13 cellular contexts compared by ENCODE assay signal in genomic region chr22:42949159-42949558, GRCh38.
A peak's percentile ranks its signal among the peaks of the same experiment; 100 is the strongest.
DNase-seq lines count a peak whose midpoint lies in the region; ATAC-seq and TF ChIP-seq lines count a peak whose summit lies in the region.
"Had no signal": no experiment of that assay in that cellular context is flagged by ENCODE, and none has a peak within 500 bp of the region (broad histone marks: within the 10 kb centered on the region; RNA-seq: fewer than 3 reads in every experiment).

No MANE protein-coding gene starts in this region.

- H3K14ac ChIP-seq in mesenchymal stem cell (ENCODE audit: low read length in 2 of 2) = peak overlapping the region in 1 of 2 experiments; percentile 12

- peak overlapping the region; percentile 15 for H3K27ac Mint-ChIP-seq in endodermal cell

- peaks cover 41% of the 10 kb centered on the region for H3K79me1 ChIP-seq in mesenchymal stem cell (replicated peaks; ENCODE audit: low read length, poor library complexity, severe bottlenecking)

- H3K4me1 ChIP-seq in endodermal cell (ENCODE audit: control insufficient read depth, insufficient read depth, low read length) (peaks cover 11% of the 10 kb centered on the region), mesenchymal stem cell (ENCODE audit: control insufficient read depth, insufficient read depth, low read depth, low read length) (peaks cover 31% of the 10 kb centered on the region), colonic mucosa (peaks cover 31% of the 10 kb centered on the region)

- intact Hi-C loops in colonic mucosa (cut with DNase I) = no loop called here

- H3K36me3 Mint-ChIP-seq in endodermal cell (ENCODE audit: low read depth) = peaks cover 10% of the 10 kb centered on the region

- peak overlapping the region in 1 of 2 experiments; percentile 28 for H3K4ac ChIP-seq in mesenchymal stem cell (ENCODE audit: low read depth in 1 of 2, low read length in 2 of 2)

- no peak overlapping the region for H3K9ac ChIP-seq in endodermal cell (ENCODE audit: extremely low read depth, low read length, poor library complexity, severe bottlenecking)
- peak overlapping the region; percentile 14 for H3K9ac ChIP-seq in mesenchymal stem cell (ENCODE audit: low read length)
- peak overlapping the region in 1 of 2 donors; percentile 15 for H3K9ac ChIP-seq in colonic mucosa (ENCODE audit: low read depth in 2 of 2, low read length in 2 of 2)

- H3K4me2 ChIP-seq in mesenchymal stem cell (ENCODE audit: low read length, poor library complexity, severe bottlenecking) = no peak overlapping the region

- no peak for ATAC-seq in GM21619 (IDR thresholded peaks at IDR 0.05; ENCODE audit: unreplicated experiment)

- peak; percentile 78 for DNase-seq in AG08395 (ENCODE audit: low spot score)
- peak; percentile 72 for DNase-seq in MG63
- DNase-seq in endodermal cell = no peak
- DNase-seq in mesenchymal stem cell = no peak
- DNase-seq in AML-193 (lab: John Stamatoyannopoulos, UW) = no peak
- DNase-seq in activated T-cell treated with anti-CD3 and anti-CD28 coated beads, Interleukin-2, amount 50 U/mL, for 1 hour = no peak
- no peak for DNase-seq in colonic mucosa
- DNase-seq: activated CD4-positive, CD25-positive, alpha-beta regulatory T cell treated with anti-CD3 and anti-CD28 coated beads, Interleukin-2, amount 50 U/mL, for 72 hours; activated effector memory CD4-positive, alpha-beta T cell treated with anti-CD3 and anti-CD28 coated beads, Interleukin-2, amount 50 U/mL, for 16 hours; lower lobe of right lung; stomach had no signal

- H2BK15ac ChIP-seq in mesenchymal stem cell (ENCODE audit: low read depth, poor library complexity, severe bottlenecking) = no peak overlapping the region

- H3K23ac ChIP-seq in mesenchymal stem cell (ENCODE audit: low read length in 2 of 2) = no peak overlapping the region

- TF ChIP-seq CTCF in endodermal cell (conservative IDR thresholded peaks at IDR 0.05) = no peak
- no peak for TF ChIP-seq CTCF in colonic mucosa (IDR thresholded peaks at IDR 0.05)

- H3K27ac ChIP-seq in endodermal cell (ENCODE audit: low read depth, low read length) (no peak overlapping the region), mesenchymal stem cell (ENCODE audit: low read length, poor library complexity, severe bottlenecking) (no peak overlapping the region), colonic mucosa (no peak overlapping the region)
- H3K27ac ChIP-seq: BLaER1 treated with 17β-estradiol and CSF1 and Interleukin-3, amounts not matched to agents 10 nM and 100 nM; lower lobe of right lung had no signal

- H3K4me1 Mint-ChIP-seq in endodermal cell = peaks cover 49% of the 10 kb centered on the region

- no peak overlapping the region for H3K4me3 ChIP-seq in MG63
- H3K4me3 ChIP-seq in endodermal cell (ENCODE audit: low read length) = no peak overlapping the region
- H3K4me3 ChIP-seq in mesenchymal stem cell (ENCODE audit: insufficient read depth in 1 of 2, low read depth in 1 of 2, low read length in 2 of 2) = no peak overlapping the region
- H3K4me3 ChIP-seq in colonic mucosa = no peak overlapping the region
- H3K4me3 ChIP-seq: BLaER1 treated with 17β-estradiol and CSF1 and Interleukin-3, amounts not matched to agents 10 nM and 100 nM; lower lobe of right lung; stomach had no signal

- H3K9me3 Mint-ChIP-seq in endodermal cell = no peaks in the 10 kb centered on the region

- no peaks in the 10 kb centered on the region for H3K27me3 Mint-ChIP-seq in endodermal cell (ENCODE audit: insufficient read depth)

- H2BK120ac ChIP-seq in mesenchymal stem cell (ENCODE audit: low read depth, low read length) = no peak overlapping the region

- H2BK5ac ChIP-seq in mesenchymal stem cell (ENCODE audit: low read depth, low read length, poor library complexity, severe bottlenecking) = no peak overlapping the region

- WGBS in endodermal cell (ENCODE audit: insufficient coverage in 1 of 2, insufficient read length in 1 of 2), 2 experiments = 80 to 88% methylated on average over 1 of the region's 6 CpGs
- WGBS in mesenchymal stem cell = 88% methylated on average over 6 of the region's 6 CpGs

- H2AK5ac ChIP-seq in mesenchymal stem cell (ENCODE audit: low read length, severe bottlenecking) = no peak overlapping the region

- H3K36me3 ChIP-seq in MG63 = no peaks in the 10 kb centered on the region
- no peaks in the 10 kb centered on the region for H3K36me3 ChIP-seq in endodermal cell (ENCODE audit: control insufficient read depth, insufficient read depth, low read length)
- peaks cover 7 to 18% of the 10 kb centered on the region in 2 experiments for H3K36me3 ChIP-seq in mesenchymal stem cell (ENCODE audit: control insufficient read depth in 1 of 2, insufficient read depth in 2 of 2, low read depth in 1 of 2, low read length in 2 of 2)
- no peaks in the 10 kb centered on the region for H3K36me3 ChIP-seq in colonic mucosa
- H3K36me3 ChIP-seq: lower lobe of right lung, stomach had no signal

- H2AFZ ChIP-seq in mesenchymal stem cell (ENCODE audit: low read depth, low read length) = no peak overlapping the region

- H3K4me3 Mint-ChIP-seq in endodermal cell = no peak overlapping the region

- H3K27me3 ChIP-seq in MG63 (no peaks in the 10 kb centered on the region), endodermal cell (ENCODE audit: control insufficient read depth, insufficient read depth, low read length, poor library complexity, severe bottlenecking) (no peaks in the 10 kb centered on the region), mesenchymal stem cell (ENCODE audit: control insufficient read depth in 1 of 2, insufficient read depth in 1 of 2, low read length in 2 of 2) (no peaks in the 10 kb centered on the region), colonic mucosa (no peaks in the 10 kb centered on the region)
- H3K27me3 ChIP-seq: BLaER1 treated with 17β-estradiol and CSF1 and Interleukin-3, amounts not matched to agents 10 nM and 100 nM; stomach had no signal

- H3K18ac ChIP-seq in mesenchymal stem cell (ENCODE audit: low read depth in 1 of 2, low read length in 2 of 2) = peak overlapping the region in 1 of 2 experiments; percentile 56

- H4K91ac ChIP-seq in mesenchymal stem cell (ENCODE audit: low read length) = no peak overlapping the region

- H3K9me3 ChIP-seq in MG63 = no peaks in the 10 kb centered on the region
- no peaks in the 10 kb centered on the region for H3K9me3 ChIP-seq in endodermal cell (ENCODE audit: control insufficient read depth, low read length)
- H3K9me3 ChIP-seq in mesenchymal stem cell (ENCODE audit: control insufficient read depth, low read length) = no peaks in the 10 kb centered on the region
- H3K9me3 ChIP-seq in colonic mucosa = no peaks in the 10 kb centered on the region
- H3K9me3 ChIP-seq: BLaER1 treated with 17β-estradiol and CSF1 and Interleukin-3, amounts not matched to agents 10 nM and 100 nM; lower lobe of right lung; stomach had no signal

- no peak overlapping the region for H4K8ac ChIP-seq in mesenchymal stem cell (ENCODE audit: low read length)

- no peak overlapping the region for H2BK12ac ChIP-seq in mesenchymal stem cell (ENCODE audit: low read length in 2 of 2)

Comparison
In these comparisons a context has a peak if more than half of its experiments do, and no peak if none do; other contexts are left out.
1. DNase-seq: peak in AG08395 (single experiment) and MG63 (single experiment); none in endodermal cell (single experiment), mesenchymal stem cell (single experiment), AML-193 (0 of 2), activated T-cell treated with anti-CD3 and anti-CD28 coated beads, Interleukin-2, amount 50 U/mL, for 1 hour (single experiment) and colonic mucosa (single experiment).